Comparison of ENCODE assay signal across 17 cellular contexts in genomic region chr2:3584608-3585007, GRCh38. TPM values are rescaled to one million over a fixed set of nuclear protein-coding genes. Genes with fewer than 3 reads are reported as not detected.
DNase-seq lines count a peak whose midpoint lies in the region; ATAC-seq and TF ChIP-seq lines count a peak whose summit lies in the region.
"Had no signal": no experiment of that assay in that cellular context is flagged by ENCODE, and none has a peak within 500 bp of the region (broad histone marks: within the 10 kb centered on the region; RNA-seq: fewer than 3 reads in every experiment).

No MANE protein-coding gene starts in this region.

- no TSS peak for BruUV-seq in Calu3 (replicated peaks; lab: Mats Ljungman, UMichigan)

- H3K36me3 ChIP-seq in SK-N-MC (ENCODE audit: insufficient read depth, low read length) = peaks cover 60% of the 10 kb centered on the region
- peaks cover 7 to 18% of the 10 kb centered on the region in 2 donors for H3K36me3 ChIP-seq in esophagus (ENCODE audit: control insufficient read depth in 2 of 2, insufficient read depth in 2 of 2, low read length in 1 of 2)
- H3K36me3 ChIP-seq in muscle layer of duodenum (ENCODE audit: control insufficient read depth in 1 of 2, insufficient read depth in 2 of 2, low read length in 2 of 2) = peaks cover 25 to 30% of the 10 kb centered on the region in 2 donors
- peaks cover 24 to 26% of the 10 kb centered on the region in 2 donors for H3K36me3 ChIP-seq in thyroid gland

- no peaks in the 10 kb centered on the region for H3K9me3 Mint-ChIP-seq in Calu3 (ENCODE audit: low read depth, unreplicated experiment)
- H3K9me3 Mint-ChIP-seq: T-helper 1 cell treated with Interleukin-12 subunit alpha and Interleukin-12 subunit beta and Interleukin-4 antibody, amounts not matched to agents 30 μg/mL and 1 μg/mL, for 36 hours had no signal

- peaks cover 3% of the 10 kb centered on the region for H3K4me1 Mint-ChIP-seq in Calu3 (ENCODE audit: low read depth, unreplicated experiment)

- H3K9me3 ChIP-seq in SK-N-MC (ENCODE audit: low read depth, low read length) = no peaks in the 10 kb centered on the region
- H3K9me3 ChIP-seq in esophagus (ENCODE audit: control insufficient read depth in 2 of 2, insufficient read depth in 1 of 2, low read depth in 1 of 2, low read length in 1 of 2) = no peaks in the 10 kb centered on the region
- no peaks in the 10 kb centered on the region for H3K9me3 ChIP-seq in muscle layer of duodenum (ENCODE audit: control insufficient read depth in 1 of 2, low read length in 2 of 2)
- H3K9me3 ChIP-seq in thyroid gland = no peaks in the 10 kb centered on the region
- H3K9me3 ChIP-seq: BLaER1 had no signal

- CTCF ChIA-PET in Calu3 (lab: Charles Lee) = interaction anchor here (0.5 kb wide), 1 partner anchor 80 kb away, joined by 4 read pairs; no protein-coding TSS in a partner anchor

- DNase-seq in SK-N-MC (ENCODE audit: low read depth, low spot score) (no peak), thyroid gland (no peak), Calu3 (no peak)
- DNase-seq: activated naive CD4-positive, alpha-beta T cell; DMS53; effector CD8-positive, alpha-beta T cell; MV-4-11; NCI-H82; occipital lobe had no signal

- H3K27ac ChIP-seq in SK-N-MC (peak overlapping the region; percentile 42; the same call in 1 of the 2 replicates), esophagus (ENCODE audit: low read depth in 2 of 2, low read length in 1 of 2) (peak overlapping the region; percentile 70 to 82), muscle layer of duodenum (ENCODE audit: low read length) (peak overlapping the region; percentile 27), thyroid gland (peak overlapping the region; percentile 65 to 66 (median 66))
- H3K27ac ChIP-seq: BLaER1 had no signal

- no peaks in the 10 kb centered on the region for H3K27me3 Mint-ChIP-seq in Calu3 (ENCODE audit: unreplicated experiment)
- H3K27me3 Mint-ChIP-seq: brain had no signal

- peaks cover 32% of the 10 kb centered on the region for H3K36me3 Mint-ChIP-seq in Calu3 (ENCODE audit: insufficient read depth, unreplicated experiment)

- no peak for ATAC-seq in GM18511 (IDR thresholded peaks at IDR 0.05; ENCODE audit: unreplicated experiment)
- no peak for ATAC-seq in GM18520 (IDR thresholded peaks at IDR 0.05; ENCODE audit: unreplicated experiment)
- ATAC-seq: activated CD4-positive, CD25-positive, alpha-beta regulatory T cell treated with anti-CD3 and anti-CD28 coated beads, Interleukin-2, amount 50 U/mL, for 24 hours had no signal

- H3K4me3 Mint-ChIP-seq in Calu3 (ENCODE audit: low read depth, unreplicated experiment) = no peak overlapping the region
- H3K4me3 Mint-ChIP-seq: brain; T-helper 1 cell treated with Interleukin-12 subunit alpha and Interleukin-12 subunit beta and Interleukin-4 antibody, amounts not matched to agents 30 μg/mL and 1 μg/mL, for 36 hours had no signal

- no peak overlapping the region for H3K27ac Mint-ChIP-seq in Calu3 (ENCODE audit: unreplicated experiment)
- H3K27ac Mint-ChIP-seq: T-helper 1 cell treated with Interleukin-12 subunit alpha and Interleukin-12 subunit beta and Interleukin-4 antibody, amounts not matched to agents 30 μg/mL and 1 μg/mL, for 36 hours had no signal

- intact Hi-C loops in thyroid gland (cut with DNase I) (no loop called here), Calu3 (cut with micrococcal nuclease; ENCODE audit: unreplicated experiment) (no loop called here)

- H3K4me1 ChIP-seq in esophagus (ENCODE audit: control insufficient read depth in 2 of 2, insufficient read depth in 2 of 2, low read length in 1 of 2) (no peaks in the 10 kb centered on the region), muscle layer of duodenum (ENCODE audit: control insufficient read depth in 1 of 2, insufficient read depth in 2 of 2, low read length in 2 of 2) (peaks cover 0 to 5% of the 10 kb centered on the region in 2 donors), thyroid gland (peaks cover 0 to 4% of the 10 kb centered on the region in 2 donors)

- no peak overlapping the region for H3K4me3 ChIP-seq in SK-N-MC
- no peak overlapping the region for H3K4me3 ChIP-seq in esophagus (ENCODE audit: low read depth in 1 of 2, low read length in 2 of 2)
- H3K4me3 ChIP-seq in muscle layer of duodenum (ENCODE audit: low read depth in 1 of 2, low read length in 2 of 2) = no peak overlapping the region
- H3K4me3 ChIP-seq in thyroid gland (replicated peaks in 1 of 3) = no peak overlapping the region
- H3K4me3 ChIP-seq: BLaER1 had no signal

- TF ChIP-seq CTCF in thyroid gland (IDR thresholded peaks at IDR 0.05) (no peak), Calu3 (IDR thresholded peaks at IDR 0.05; ENCODE audit: unreplicated experiment) (no peak)

- no peak for TF ChIP-seq POLR2A in thyroid gland (IDR thresholded peaks at IDR 0.05)

- no peaks in the 10 kb centered on the region for H3K27me3 ChIP-seq in esophagus (ENCODE audit: control insufficient read depth in 1 of 2, insufficient read depth in 2 of 2, low read length in 2 of 2)
- no peaks in the 10 kb centered on the region for H3K27me3 ChIP-seq in muscle layer of duodenum (ENCODE audit: low read depth, low read length)
- no peaks in the 10 kb centered on the region for H3K27me3 ChIP-seq in thyroid gland
- H3K27me3 ChIP-seq: BLaER1 had no signal

- 32 to 79% methylated on average over 3 of the region's 3 CpGs for WGBS in esophagus, 2 donors
- 32 to 33% methylated on average over 3 of the region's 3 CpGs for WGBS in thyroid gland, 2 donors

- no peak overlapping the region for H3K9ac ChIP-seq in SK-N-MC (ENCODE audit: insufficient read length)
- H3K9ac ChIP-seq: BLaER1 had no signal

RNA-seq across cellular contexts. Expression of gene RPS7, which starts 9.5 kb away (rescaled TPM):
- 1,000 to 10,000 TPM; 1,816 to 2,770 TPM for polyA plus RNA-seq in esophagus
- total RNA-seq in thyroid gland = 1,000 to 10,000 TPM; 1,809 to 3,387 (median 2,120) TPM
- 1,135 and 1,226 TPM in 2 replicates for total RNA-seq in Calu3 (2022)

RNA-seq across cellular contexts. Expression of gene COLEC11, which starts 10.3 kb away (rescaled TPM):
- polyA plus RNA-seq in esophagus = 1 to 10 TPM in 1 of 2 donors, under 1 TPM in 1; 0.43 to 1.3 TPM
- 10 to 100 TPM in 2 of 4 donors, 1 to 10 TPM in 2; 2.8 to 20.5 (median 9.1) TPM for total RNA-seq in thyroid gland
- total RNA-seq in Calu3 (2022) = not detected in 2 replicates

RNA-seq across cellular contexts. Expression of gene RNASEH1, which starts 26.5 kb away (rescaled TPM):
- 10 to 100 TPM in 1 of 2 donors, 1 to 10 TPM in 1; 5.7 to 10.1 TPM for polyA plus RNA-seq in esophagus
- total RNA-seq in thyroid gland (10 to 100 TPM; 13.3 to 23.1 (median 19.2) TPM), Calu3 (2022) (29.8 and 30.2 TPM in 2 replicates)
